In the genomic region with DNA sequence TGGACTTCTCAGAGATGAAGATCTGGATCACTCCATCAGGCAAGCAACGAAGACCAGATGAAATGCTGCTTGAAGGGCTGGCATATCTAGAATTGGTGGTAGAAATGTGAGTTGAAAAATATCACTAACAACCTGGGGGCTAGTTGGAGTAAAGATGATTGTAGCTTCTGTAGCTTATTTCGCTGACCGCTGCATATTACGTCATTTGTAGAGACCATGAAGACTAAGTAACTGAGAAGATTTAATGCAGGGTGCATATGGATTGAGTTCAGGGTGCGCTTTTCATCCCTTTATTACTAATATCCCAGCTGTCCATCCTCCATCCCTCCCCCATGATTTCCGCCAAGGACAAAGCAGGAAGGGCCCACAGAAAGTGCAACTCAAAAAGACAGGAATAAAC, we compare ENCODE assay signal across 31 cellular contexts.
"Had no signal": no experiment of that assay in that cellular context is flagged by ENCODE, and none has a peak within 500 bp of the region (broad histone marks: within the 10 kb centered on the region; RNA-seq: fewer than 3 reads in every experiment).

No MANE protein-coding gene starts in this region.

- H3K4me3 ChIP-seq: adrenal gland, ascending aorta, body of pancreas, breast epithelium, cardiac muscle cell had no signal

- DNase-seq: activated effector memory CD4-positive, alpha-beta T cell treated with anti-CD3 and anti-CD28 coated beads, Interleukin-2, amount 50 U/mL, for 16 hours; activated effector memory CD4-positive, alpha-beta T cell treated with Interleukin-2 at 50 U/mL for 16 hours; activated gamma-delta T cell; activated gamma-delta T cell treated with Interleukin-2 at 50 U/mL for 16 hours; activated naive CD4-positive, alpha-beta T cell; activated naive CD4-positive, alpha-beta T cell treated with anti-CD3 and anti-CD28 coated beads for 36 hours; activated naive CD4-positive, alpha-beta T cell treated with anti-CD3 and anti-CD28 coated beads, Interleukin-2, amount 10 ng/mL, durations not matched to agents 7 days and 5 days; activated naive CD4-positive, alpha-beta T cell treated with anti-CD3 and anti-CD28 coated beads, Interleukin-2, amount 50 U/mL, for 16 hours; activated naive CD4-positive, alpha-beta T cell treated with Interleukin-2 at 50 U/mL for 16 hours; activated naive CD8-positive, alpha-beta T cell treated with anti-CD3 and anti-CD28 coated beads for 36 hours; activated naive CD8-positive, alpha-beta T cell treated with anti-CD3 and anti-CD28 coated beads, Interleukin-2, amount 10 ng/mL, durations not matched to agents 7 days and 5 days; activated naive CD8-positive, alpha-beta T cell treated with anti-CD3 and anti-CD28 coated beads, Interleukin-2, amount 50 U/mL, for 24 hours; activated T-cell treated with anti-CD3 and anti-CD28 coated beads, Interleukin-2, amount 50 U/mL, for 24 hours; activated T-cell treated with anti-CD3 and anti-CD28 coated beads, Interleukin-2, amount 50 U/mL, for 4 hours; activated T-cell treated with anti-CD3 and anti-CD28 coated beads, Interleukin-2, amount 50 U/mL, for 48 hours; activated T-cell treated with anti-CD3 and anti-CD28 coated beads, Interleukin-2, amount 50 U/mL, for 72 hours; adrenal gland; amniotic stem cell; anterior cingulate cortex; aorta; body of pancreas; brain microvascular endothelial cell; central memory CD4-positive, alpha-beta T cell; cerebellar nuclear complex had no signal

- ATAC-seq: activated naive CD4-positive, alpha-beta T cell treated with anti-CD3 and anti-CD28 coated beads, Interleukin-2, amount 50 U/mL, for 72 hours; activated naive CD8-positive, alpha-beta T cell treated with anti-CD3 and anti-CD28 coated beads, Interleukin-2, amount 50 U/mL, for 24 hours; activated T-cell treated with anti-CD3 and anti-CD28 coated beads, Interleukin-2, amount 50 U/mL, for 4 hours; activated T-cell treated with anti-CD3 and anti-CD28 coated beads, Interleukin-2, amount 50 U/mL, for 72 hours; activated T-helper 17 cell treated with anti-CD3 and anti-CD28 coated beads, Interleukin-2, amount 50 U/mL, for 72 hours; body of pancreas had no signal

- FAIRE-seq: astrocyte, bronchial epithelial cell had no signal

- H3K9me3 ChIP-seq: adrenal gland, ascending aorta, body of pancreas, breast epithelium had no signal

- H3K27me3 ChIP-seq: adrenal gland, ascending aorta, body of pancreas, brain microvascular endothelial cell, breast epithelium, cardiac muscle cell had no signal

- H3K27ac ChIP-seq: adrenal gland, ascending aorta, body of pancreas, brain microvascular endothelial cell, breast epithelium, cardiac muscle cell had no signal

- H3K4me1 ChIP-seq: adrenal gland, ascending aorta, body of pancreas, breast epithelium had no signal

- H3K36me3 ChIP-seq: adrenal gland, ascending aorta, brain microvascular endothelial cell, breast epithelium, cardiac muscle cell had no signal
